19 cellular contexts compared by ENCODE assay signal in genomic region chr2:9394816-9395215, GRCh38. TPM values are rescaled to one million over a fixed set of nuclear protein-coding genes. Genes with fewer than 3 reads are reported as not detected.
DNase-seq lines count a peak whose midpoint lies in the region; ATAC-seq and TF ChIP-seq lines count a peak whose summit lies in the region.
"Had no signal": no experiment of that assay in that cellular context is flagged by ENCODE, and none has a peak within 500 bp of the region (broad histone marks: within the 10 kb centered on the region; RNA-seq: fewer than 3 reads in every experiment).

No MANE protein-coding gene starts in this region.

- no peak overlapping the region for H3K4ac ChIP-seq in H9 (ENCODE audit: low read depth, low read length)

- no peak overlapping the region for H4K5ac ChIP-seq in H9 (ENCODE audit: insufficient read length, low read depth, low read length)

- H3K23me2 ChIP-seq in H9 (ENCODE audit: insufficient read length, low read depth, low read length, poor library complexity, severe bottlenecking), result no peaks in the 10 kb centered on the region

- H3K18ac ChIP-seq in H9 (ENCODE audit: insufficient read length, low read depth, low read length), result no peak overlapping the region

- H3K27me3 Mint-ChIP-seq in H9 (ENCODE audit: low read depth) (no peaks in the 10 kb centered on the region), endodermal cell (ENCODE audit: insufficient read depth) (no peaks in the 10 kb centered on the region)
- H3K27me3 Mint-ChIP-seq: B cell had no signal

- H3K4me3 ChIP-seq in endodermal cell (ENCODE audit: low read length) (no peak overlapping the region), osteoblast (ENCODE audit: insufficient read depth, low read length) (no peak overlapping the region), sigmoid colon (no peak overlapping the region), mucosa of descending colon (no peak overlapping the region)
- H3K4me3 ChIP-seq: BLaER1, GM23338, HAP-1 had no signal

- H3K14ac ChIP-seq in H9 (ENCODE audit: insufficient read depth, low read length), result no peak overlapping the region

- DNase-seq in H9 (peak; percentile 19), endodermal cell (peak; percentile 37), osteoblast (ENCODE audit: insufficient read length, low spot score, missing footprints) (peak; percentile 54), sigmoid colon (peak; percentile 57), HCEC 1CT (no peak), mucosa of descending colon (no peak), SW480 (ENCODE audit: low spot score) (no peak)
- DNase-seq: CD4-positive, CD25-positive, alpha-beta regulatory T cell; CD8-positive, alpha-beta T cell; DMS153; DND-41 had no signal

- H3K9ac ChIP-seq in H9 (ENCODE audit: extremely low read depth, insufficient read length, low read length), result no peak overlapping the region
- H3K9ac ChIP-seq in endodermal cell (ENCODE audit: extremely low read depth, low read length, poor library complexity, severe bottlenecking), result no peak overlapping the region
- H3K9ac ChIP-seq: BLaER1 had no signal

- H3K27me3 ChIP-seq in H9 (ENCODE audit: insufficient read depth, low read length) (no peaks in the 10 kb centered on the region), endodermal cell (ENCODE audit: control insufficient read depth, insufficient read depth, low read length, poor library complexity, severe bottlenecking) (no peaks in the 10 kb centered on the region), osteoblast (ENCODE audit: insufficient read depth, low read length) (no peaks in the 10 kb centered on the region), sigmoid colon (no peaks in the 10 kb centered on the region)
- H3K27me3 ChIP-seq: BLaER1 had no signal

- H3K4me1 ChIP-seq in H9 (ENCODE audit: insufficient read depth, low read length) (peaks cover 3% of the 10 kb centered on the region; the same call in 1 of the 2 replicates), endodermal cell (ENCODE audit: control insufficient read depth, insufficient read depth, low read length) (peaks cover 5% of the 10 kb centered on the region), osteoblast (ENCODE audit: insufficient read depth, low read length) (no peaks in the 10 kb centered on the region), sigmoid colon (peaks cover 0 to 12% (median 5%) of the 10 kb centered on the region in 4 donors), mucosa of descending colon (ENCODE audit: low read depth) (no peaks in the 10 kb centered on the region)
- H3K4me1 ChIP-seq: Caco-2, HAP-1 had no signal

- WGBS in H9 (ENCODE audit: extremely low coverage, insufficient read length, low lambda C conversion rate), result no CpG with 5 or more reads among the region's 15 CpGs
- 94 to 95% methylated on average over 13 to 15 of the region's 15 CpGs for WGBS in endodermal cell (ENCODE audit: insufficient coverage in 1 of 2, insufficient read length in 1 of 2), 2 experiments
- 94 to 96% methylated on average over 15 of the region's 15 CpGs for WGBS in sigmoid colon, 2 donors

- no peak overlapping the region for H3K4me3 Mint-ChIP-seq in H9
- H3K4me3 Mint-ChIP-seq in endodermal cell, result no peak overlapping the region
- H3K4me3 Mint-ChIP-seq: B cell; CD4-positive, CD25-positive, alpha-beta regulatory T cell; CD8-positive, alpha-beta T cell; GM23338 had no signal

- H4K91ac ChIP-seq in H9 (ENCODE audit: insufficient read length, low read depth, low read length), result no peak overlapping the region

- no peaks in the 10 kb centered on the region for H3K79me1 ChIP-seq in H9 (ENCODE audit: insufficient read depth, low read depth, low read length, poor library complexity, severe bottlenecking)

- H3T11ph ChIP-seq in H9 (ENCODE audit: low read length), result no peak overlapping the region

- H3K4me1 Mint-ChIP-seq in H9 (peaks cover 16 to 24% of the 10 kb centered on the region in 2 experiments), endodermal cell (peaks cover 13% of the 10 kb centered on the region)
- H3K4me1 Mint-ChIP-seq: B cell had no signal

- no peak overlapping the region for H3K23ac ChIP-seq in H9 (ENCODE audit: insufficient read length, low read depth, low read length)

- H4K8ac ChIP-seq in H9 (replicated peaks; ENCODE audit: insufficient read length, low read depth, low read length), result no peak overlapping the region

- no peak overlapping the region for H2BK120ac ChIP-seq in H9 (ENCODE audit: low read depth, low read length, poor library complexity, severe bottlenecking)

- ATAC-seq in HG03342 (IDR thresholded peaks at IDR 0.05; ENCODE audit: unreplicated experiment) (no peak), mucosa of descending colon (no peak)
- ATAC-seq: CD8-positive, alpha-beta T cell; GM23338 had no signal

- H3K36me3 ChIP-seq in endodermal cell (ENCODE audit: control insufficient read depth, insufficient read depth, low read length), result no peaks in the 10 kb centered on the region
- H3K36me3 ChIP-seq in osteoblast (ENCODE audit: insufficient read depth, low read length), result peaks cover 58% of the 10 kb centered on the region
- H3K36me3 ChIP-seq in sigmoid colon, result peaks cover 0 to 64% (median 3%) of the 10 kb centered on the region in 4 donors
- H3K36me3 ChIP-seq in mucosa of descending colon (ENCODE audit: low read depth), result no peaks in the 10 kb centered on the region

- H3K79me2 ChIP-seq in H9 (ENCODE audit: insufficient read depth, low read length) (no peaks in the 10 kb centered on the region), osteoblast (ENCODE audit: insufficient read depth, low read length) (no peaks in the 10 kb centered on the region)

- H2BK15ac ChIP-seq in H9 (ENCODE audit: low read depth, low read length), result no peak overlapping the region

- no peak for TF ChIP-seq EP300 in sigmoid colon (IDR thresholded peaks at IDR 0.05)

- no peak overlapping the region for H2BK20ac ChIP-seq in H9 (ENCODE audit: low read depth, low read length, poor library complexity, severe bottlenecking)

- no peak overlapping the region for H2BK12ac ChIP-seq in H9 (ENCODE audit: insufficient read length, low read depth, low read length)

- H3K27ac ChIP-seq in H9 (ENCODE audit: insufficient read length, low read depth, low read length), result no peak overlapping the region
- no peak overlapping the region for H3K27ac ChIP-seq in endodermal cell (ENCODE audit: low read depth, low read length)
- H3K27ac ChIP-seq in osteoblast (ENCODE audit: low read depth, low read length), result no peak overlapping the region
- H3K27ac ChIP-seq in sigmoid colon, result no peak overlapping the region
- H3K27ac ChIP-seq: 22Rv1, BLaER1, C4-2B had no signal

- no peak overlapping the region for H2AK5ac ChIP-seq in H9 (ENCODE audit: insufficient read length, low read length)

- H3K9me3 Mint-ChIP-seq in H9 (no peaks in the 10 kb centered on the region), endodermal cell (no peaks in the 10 kb centered on the region)
- H3K9me3 Mint-ChIP-seq: CD8-positive, alpha-beta T cell; GM23338 had no signal

- H3K36me3 Mint-ChIP-seq in H9 (ENCODE audit: insufficient read depth in 1 of 3, low read depth in 3 of 3), result peaks cover 4 to 27% (median 13%) of the 10 kb centered on the region in 3 experiments; a peak in 6 of 7 replicates
- H3K36me3 Mint-ChIP-seq in endodermal cell (ENCODE audit: low read depth), result peaks cover 3% of the 10 kb centered on the region
- H3K36me3 Mint-ChIP-seq: CD4-positive, CD25-positive, alpha-beta regulatory T cell; CD8-positive, alpha-beta T cell had no signal

- H3K9me3 ChIP-seq in H9 (ENCODE audit: control insufficient read depth, low read depth, low read length) (no peaks in the 10 kb centered on the region), endodermal cell (ENCODE audit: control insufficient read depth, low read length) (no peaks in the 10 kb centered on the region), osteoblast (ENCODE audit: low read depth, low read length) (no peaks in the 10 kb centered on the region), sigmoid colon (no peaks in the 10 kb centered on the region), mucosa of descending colon (no peaks in the 10 kb centered on the region)
- H3K9me3 ChIP-seq: BLaER1, Caco-2, HAP-1 had no signal

- H2AFZ ChIP-seq in H9 (ENCODE audit: low read length) (no peak overlapping the region), osteoblast (ENCODE audit: low read length) (no peak overlapping the region)
- H2AFZ ChIP-seq: GM23338 had no signal

- no peak for TF ChIP-seq CTCF in H9 (conservative IDR thresholded peaks at IDR 0.05)
- no peak for TF ChIP-seq CTCF in endodermal cell (conservative IDR thresholded peaks at IDR 0.05)
- no peak for TF ChIP-seq CTCF in osteoblast (IDR thresholded peaks at IDR 0.05; ENCODE audit: extremely low read depth, low read depth, low read length)
- no peak for TF ChIP-seq CTCF in sigmoid colon (IDR thresholded peaks at IDR 0.05)
- no peak for TF ChIP-seq CTCF in mucosa of descending colon (IDR thresholded peaks at IDR 0.05)

- no peak overlapping the region for H2BK5ac ChIP-seq in H9 (ENCODE audit: insufficient read length, low read length)

- H3K4me2 ChIP-seq in H9 (ENCODE audit: insufficient read depth, insufficient read length, low read length) (no peak overlapping the region), osteoblast (ENCODE audit: insufficient read depth, low read length) (no peak overlapping the region)
- H3K4me2 ChIP-seq: BLaER1, GM23338 had no signal

- H3K27ac Mint-ChIP-seq in H9 (no peak overlapping the region), endodermal cell (no peak overlapping the region)
- H3K27ac Mint-ChIP-seq: B cell; CD4-positive, CD25-positive, alpha-beta regulatory T cell; CD8-positive, alpha-beta T cell; GM23338 had no signal

- H4K20me1 ChIP-seq in H9 (ENCODE audit: control insufficient read depth, insufficient read depth, insufficient read length), result no peaks in the 10 kb centered on the region
- no peaks in the 10 kb centered on the region for H4K20me1 ChIP-seq in osteoblast (ENCODE audit: insufficient read depth, low read length)
- H4K20me1 ChIP-seq: BLaER1 had no signal

- intact Hi-C loops in sigmoid colon (cut with DNase I) (no loop called here), mucosa of descending colon (cut with DNase I, micrococcal nuclease) (no loop called here)

- no peak overlapping the region for H3K56ac ChIP-seq in H9 (ENCODE audit: insufficient read length, low read depth, low read length)

- no peak for TF ChIP-seq POLR2A in sigmoid colon (IDR thresholded peaks at IDR 0.05)

RNA-seq across cellular contexts. Expression of gene ITGB1BP1, which starts 28.5 kb away (rescaled TPM):
- 38.7 and 38.9 TPM in 2 replicates for total RNA-seq in H9 (2021)
- total RNA-seq in endodermal cell, result 10 to 100 TPM; 34.9 to 58.9 TPM
- polyA plus RNA-seq in endodermal cell (2013, experiment 1 of 2), result 42.8 TPM
- 47.2 TPM for polyA plus RNA-seq in endodermal cell (2013, experiment 2 of 2)
- 30.8 and 32.4 TPM in 2 replicates for total RNA-seq in osteoblast
- 10 to 100 TPM; 52.3 to 75.6 (median 61.6) TPM for total RNA-seq in sigmoid colon
- polyA plus RNA-seq in sigmoid colon, result 10 to 100 TPM; 24.3 to 99.7 (median 47.4) TPM
- 10 to 100 TPM; 34.7 to 78.3 (median 41.0) TPM for total RNA-seq in mucosa of descending colon

RNA-seq across cellular contexts. Expression of gene CPSF3, which starts 28.6 kb away (rescaled TPM):
- total RNA-seq in H9 (2021), result 89.5 and 95.5 TPM in 2 replicates
- 10 to 100 TPM; 75.0 to 85.2 TPM for total RNA-seq in endodermal cell
- 95.0 TPM for polyA plus RNA-seq in endodermal cell (2013, experiment 1 of 2)
- polyA plus RNA-seq in endodermal cell (2013, experiment 2 of 2), result 83.4 TPM
- 34.5 and 38.4 TPM in 2 replicates for total RNA-seq in osteoblast
- total RNA-seq in sigmoid colon, result 10 to 100 TPM; 22.9 to 33.5 (median 27.5) TPM
- polyA plus RNA-seq in sigmoid colon, result 10 to 100 TPM; 14.4 to 23.6 (median 14.6) TPM
- 10 to 100 TPM; 20.0 to 26.2 (median 20.9) TPM for total RNA-seq in mucosa of descending colon

Comparison
In these comparisons a context has a peak if more than half of its experiments do, and no peak if none do; other contexts are left out.
1. DNase-seq: peak in H9 (single experiment), endodermal cell (single experiment), osteoblast (single experiment) and sigmoid colon (single experiment); none in HCEC 1CT (single experiment), mucosa of descending colon (0 of 3) and SW480 (single experiment).